ENCODE assay signal across 1 cellular context in the genomic region with DNA sequence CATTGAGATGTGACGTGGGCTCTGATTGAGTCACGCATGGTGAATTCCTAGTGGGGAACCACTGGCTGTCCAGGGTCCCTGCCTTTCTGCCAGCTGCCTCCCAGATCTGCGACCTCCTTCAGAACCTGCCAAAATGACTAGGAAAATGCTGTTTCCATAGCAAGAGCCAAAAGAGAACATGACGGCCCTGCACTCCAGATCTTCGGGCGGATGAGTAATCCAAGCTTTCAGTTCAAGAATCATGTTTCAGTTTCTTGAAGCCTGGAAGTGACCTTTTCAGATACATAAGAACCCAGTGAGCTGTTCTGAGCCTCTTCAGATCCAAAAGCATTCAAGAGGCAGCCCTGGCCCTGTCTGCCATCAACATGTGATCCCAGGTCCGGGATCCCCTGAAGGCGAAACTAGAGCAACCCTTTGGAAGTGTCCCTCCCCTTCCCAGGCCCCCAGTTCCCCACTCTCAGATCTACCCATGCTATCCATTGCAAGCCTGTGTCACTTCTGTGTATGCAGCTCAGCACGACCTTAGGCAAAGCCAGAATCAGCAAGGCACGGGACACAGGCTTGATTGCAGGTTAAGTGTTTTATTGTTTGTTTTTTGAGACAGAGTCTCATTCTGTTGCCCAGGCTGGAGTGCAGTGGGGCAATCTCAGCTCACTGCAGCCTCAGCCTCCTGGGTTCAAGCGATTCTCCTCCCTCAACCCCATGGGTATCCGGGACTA.
TF ChIP-seq lines count a peak whose summit lies in the region.

No MANE protein-coding gene starts in this region.

TF ChIP-seq in H1, 55 proteins besides CTCF, POLR2A, EP300 and RAD21:
- TF ChIP-seq TBP (IDR thresholded peaks at IDR 0.05; ENCODE audit: low read depth, low read length) (no peak), ASH2L (IDR thresholded peaks at IDR 0.05; ENCODE audit: low read length) (no peak), KDM4A (IDR thresholded peaks at IDR 0.05; ENCODE audit: low read depth, low read length, severe bottlenecking) (no peak), CREB1 (IDR thresholded peaks at IDR 0.05) (no peak), GTF2F1 (IDR thresholded peaks at IDR 0.05; ENCODE audit: borderline replicate concordance, low read depth, low read length) (no peak), EZH2 (IDR thresholded peaks at IDR 0.05; ENCODE audit: low read depth, low read length, severe bottlenecking) (no peak), SAP30 (IDR thresholded peaks at IDR 0.05; ENCODE audit: insufficient read depth, insufficient replicate concordance, low read length) (no peak), SRF (IDR thresholded peaks at IDR 0.05; ENCODE audit: low read depth, low read length) (no peak), RNF2 (IDR thresholded peaks at IDR 0.05; ENCODE audit: borderline replicate concordance, low read depth, low read length, missing control alignments, poor library complexity, severe bottlenecking) (no peak), ATF3 (IDR thresholded peaks at IDR 0.05; ENCODE audit: insufficient read depth, low read depth, low read length) (no peak), CTBP2 (IDR thresholded peaks at IDR 0.05; ENCODE audit: borderline replicate concordance, insufficient read depth, insufficient read length, low read length) (no peak), SUZ12 (IDR thresholded peaks at IDR 0.05; ENCODE audit: low read length) (no peak), CBX8 (IDR thresholded peaks at IDR 0.05; ENCODE audit: borderline replicate concordance, low read depth, low read length) (no peak), NRF1 (IDR thresholded peaks at IDR 0.05; ENCODE audit: low read depth, low read length) (no peak), JUND (IDR thresholded peaks at IDR 0.05; ENCODE audit: low read length) (no peak)
